ENCODE assay signal across 8 cellular contexts in genomic region chr1:192474080-192474683, GRCh38.
DNase-seq lines count a peak whose midpoint lies in the region; ATAC-seq and TF ChIP-seq lines count a peak whose summit lies in the region.

No MANE protein-coding gene starts in this region.

- ATAC-seq in CD8-positive, alpha-beta T cell = peak; percentile 51
- ATAC-seq in GM21360 (IDR thresholded peaks at IDR 0.05; ENCODE audit: unreplicated experiment) (no peak), HG03460 (IDR thresholded peaks at IDR 0.05; ENCODE audit: unreplicated experiment) (no peak), GM18511 (IDR thresholded peaks at IDR 0.05; ENCODE audit: unreplicated experiment) (no peak)

- H2AFZ ChIP-seq in OCI-LY7 (ENCODE audit: low read length) = peak overlapping the region; percentile 31; the same call in 1 of the 2 replicates

- CTCF ChIA-PET in CD8-positive, alpha-beta T cell (lab: Charles Lee) = interaction anchor here (0.6 to 6.2 kb wide), 29 partner anchors 11 to 684 kb away, joined by 3 to 103 read pairs (median 5); no protein-coding TSS in a partner anchor
- CTCF ChIA-PET in HEK293T (lab: Yijun Ruan, JAX) = interaction anchor here (0.6 to 1.0 kb wide), 8 partner anchors 22 to 1150 kb away, joined by 3 to 5 read pairs (median 3); no protein-coding TSS in a partner anchor
- CTCF ChIA-PET in OCI-LY7 (lab: Charles Lee; ENCODE audit: unreplicated experiment) = interaction anchor here (0.6 kb wide), 1 partner anchor 334 kb away, joined by 3 read pairs; no protein-coding TSS in a partner anchor

- no peaks in the 10 kb centered on the region for H3K36me3 Mint-ChIP-seq in CD8-positive, alpha-beta T cell
- H3K36me3 Mint-ChIP-seq in endothelial cell (ENCODE audit: low read depth, unreplicated experiment) = no peaks in the 10 kb centered on the region
- no peaks in the 10 kb centered on the region for H3K36me3 Mint-ChIP-seq in osteocyte (ENCODE audit: unreplicated experiment)

- H3K4me3 ChIP-seq in CD8-positive, alpha-beta T cell (ENCODE audit: low read depth, low read length) = no peak overlapping the region
- H3K4me3 ChIP-seq in OCI-LY7 (ENCODE audit: low read depth, low read length, poor library complexity, severe bottlenecking) = no peak overlapping the region

- no peaks in the 10 kb centered on the region for H3K79me2 ChIP-seq in OCI-LY7 (ENCODE audit: insufficient read depth, low read depth, low read length)

- POLR2A ChIA-PET in CD8-positive, alpha-beta T cell (lab: Charles Lee) = interaction anchor here (0.9 to 1.1 kb wide), 3 partner anchors 109 to 585 kb away, joined by 3 to 4 read pairs (median 3); partner anchors contain the start of genes RO60 and UCHL5
- POLR2A ChIA-PET in HEK293T (lab: Yijun Ruan, JAX) = no interaction called here
- POLR2A ChIA-PET in OCI-LY7 (lab: Charles Lee) = interaction anchor here (0.5 to 2.1 kb wide), 14 partner anchors 15 to 546 kb away, joined by 3 to 7 read pairs (median 3); no protein-coding TSS in a partner anchor

- peak; percentile 93 for TF ChIP-seq CTCF in CD8-positive, alpha-beta T cell (IDR thresholded peaks at IDR 0.05)
- TF ChIP-seq CTCF in OCI-LY7 (conservative IDR thresholded peaks at IDR 0.05; ENCODE audit: low read length) (peak; percentile 93), endothelial cell (IDR thresholded peaks at IDR 0.05; ENCODE audit: unreplicated experiment) (peak; percentile 83), osteocyte (IDR thresholded peaks at IDR 0.05) (peak; percentile 70)

- no peaks in the 10 kb centered on the region for H3K36me3 ChIP-seq in CD8-positive, alpha-beta T cell (ENCODE audit: insufficient read depth, low read length)
- no peaks in the 10 kb centered on the region for H3K36me3 ChIP-seq in OCI-LY7 (ENCODE audit: insufficient read depth, low read length)

- intact Hi-C loops in CD8-positive, alpha-beta T cell (cut with DNase I, micrococcal nuclease) = loop anchor here (1.0 to 5.0 kb wide), 6 partner anchors 107 to 1823 kb away; partner anchors contain the start of gene CDC73 (in 2 of the 2)
- intact Hi-C loops in OCI-LY7 (cut with micrococcal nuclease; ENCODE audit: unreplicated experiment) = loop anchor here (1.0 to 5.0 kb wide), 4 partner anchors 106 to 543 kb away; partner anchors contain the start of gene RGS2

- BruUV-seq in OCI-LY7 (replicated peaks; lab: Mats Ljungman, UMichigan) = no TSS peak

- no peaks in the 10 kb centered on the region for H3K4me1 ChIP-seq in CD8-positive, alpha-beta T cell (ENCODE audit: insufficient read depth, low read length)
- H3K4me1 ChIP-seq in OCI-LY7 (ENCODE audit: insufficient read depth, low read length, poor library complexity, severe bottlenecking) = no peaks in the 10 kb centered on the region

- no peaks in the 10 kb centered on the region for H3K9me2 ChIP-seq in OCI-LY7 (ENCODE audit: insufficient read depth, low read length)

- no peaks in the 10 kb centered on the region for H3K27me3 ChIP-seq in CD8-positive, alpha-beta T cell (ENCODE audit: insufficient read depth, low read length)

- H3K9me3 ChIP-seq in CD8-positive, alpha-beta T cell (ENCODE audit: low read length) = no peaks in the 10 kb centered on the region
- no peaks in the 10 kb centered on the region for H3K9me3 ChIP-seq in OCI-LY7 (ENCODE audit: low read length)

- no peaks in the 10 kb centered on the region for H3K9me3 Mint-ChIP-seq in CD8-positive, alpha-beta T cell
- H3K9me3 Mint-ChIP-seq in endothelial cell (ENCODE audit: unreplicated experiment) = no peaks in the 10 kb centered on the region
- H3K9me3 Mint-ChIP-seq in osteocyte (ENCODE audit: unreplicated experiment) = no peaks in the 10 kb centered on the region

- no peak overlapping the region for H3K27ac Mint-ChIP-seq in CD8-positive, alpha-beta T cell
- H3K27ac Mint-ChIP-seq in endothelial cell (ENCODE audit: unreplicated experiment) = no peak overlapping the region
- H3K27ac Mint-ChIP-seq in osteocyte (ENCODE audit: unreplicated experiment) = no peak overlapping the region

- H3K27me3 Mint-ChIP-seq in CD8-positive, alpha-beta T cell (ENCODE audit: low read depth) = peaks cover 13% of the 10 kb centered on the region
- H3K27me3 Mint-ChIP-seq in endothelial cell (ENCODE audit: unreplicated experiment) (no peaks in the 10 kb centered on the region), osteocyte (ENCODE audit: unreplicated experiment) (peaks cover 2% of the 10 kb centered on the region)

- no peak overlapping the region for H3K4me3 Mint-ChIP-seq in CD8-positive, alpha-beta T cell
- H3K4me3 Mint-ChIP-seq in endothelial cell (ENCODE audit: unreplicated experiment) (no peak overlapping the region), osteocyte (ENCODE audit: unreplicated experiment) (no peak overlapping the region)

- no peaks in the 10 kb centered on the region for H3K4me1 Mint-ChIP-seq in CD8-positive, alpha-beta T cell (ENCODE audit: low read depth)
- H3K4me1 Mint-ChIP-seq in endothelial cell (ENCODE audit: unreplicated experiment) = no peaks in the 10 kb centered on the region
- H3K4me1 Mint-ChIP-seq in osteocyte (ENCODE audit: unreplicated experiment) = peaks cover 1% of the 10 kb centered on the region

- no peak overlapping the region for H3K27ac ChIP-seq in CD8-positive, alpha-beta T cell (ENCODE audit: low read depth, low read length)
- no peak overlapping the region for H3K27ac ChIP-seq in OCI-LY7 (ENCODE audit: low read depth, low read length, poor library complexity, severe bottlenecking)

- no peak overlapping the region for H3K4me2 ChIP-seq in OCI-LY7 (ENCODE audit: low read length)

- H4K20me1 ChIP-seq in OCI-LY7 (ENCODE audit: insufficient read depth, low read length) = no peaks in the 10 kb centered on the region

- peak in 1 of 7 experiments; percentile 12 for DNase-seq in CD8-positive, alpha-beta T cell
- DNase-seq in HEK293T (ENCODE audit: extremely low spot score) = peak; percentile 34
- DNase-seq in OCI-LY7 (ENCODE audit: low spot score) = peak; percentile 64
- peak; percentile 11 for DNase-seq in endothelial cell (ENCODE audit: low spot score)
- no peak for DNase-seq in osteocyte (ENCODE audit: extremely low spot score, unreplicated experiment)

TF ChIP-seq in HEK293T, 16 proteins besides CTCF, POLR2A, EP300 and RAD21:
- no peak for TF ChIP-seq CTBP1 (IDR thresholded peaks at IDR 0.05; ENCODE audit: borderline replicate concordance)
- no peak for TF ChIP-seq BHLHE40 (IDR thresholded peaks at IDR 0.05; ENCODE audit: borderline replicate concordance)
- no peak for TF ChIP-seq FOXA1 (IDR thresholded peaks at IDR 0.05)
- no peak for TF ChIP-seq ELF4 (IDR thresholded peaks at IDR 0.05)
- TF ChIP-seq NFRKB (IDR thresholded peaks at IDR 0.05) = no peak
- TF ChIP-seq TARDBP (IDR thresholded peaks at IDR 0.05) = no peak
- peak; percentile 86 for TF ChIP-seq ZNF384 (IDR thresholded peaks at IDR 0.05)
- TF ChIP-seq, protein P1, sequence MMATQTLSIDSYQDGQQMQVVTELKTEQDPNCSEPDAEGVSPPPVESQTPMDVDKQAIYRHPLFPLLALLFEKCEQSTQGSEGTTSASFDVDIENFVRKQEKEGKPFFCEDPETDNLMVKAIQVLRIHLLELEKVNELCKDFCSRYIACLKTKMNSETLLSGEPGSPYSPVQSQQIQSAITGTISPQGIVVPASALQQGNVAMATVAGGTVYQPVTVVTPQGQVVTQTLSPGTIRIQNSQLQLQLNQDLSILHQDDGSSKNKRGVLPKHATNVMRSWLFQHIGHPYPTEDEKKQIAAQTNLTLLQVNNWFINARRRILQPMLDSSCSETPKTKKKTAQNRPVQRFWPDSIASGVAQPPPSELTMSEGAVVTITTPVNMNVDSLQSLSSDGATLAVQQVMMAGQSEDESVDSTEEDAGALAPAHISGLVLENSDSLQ (IDR thresholded peaks at IDR 0.05) = no peak
- TF ChIP-seq FOXK2 (IDR thresholded peaks at IDR 0.05) = no peak
